ENCODE assay signal across 1 cellular context in the genomic region with DNA sequence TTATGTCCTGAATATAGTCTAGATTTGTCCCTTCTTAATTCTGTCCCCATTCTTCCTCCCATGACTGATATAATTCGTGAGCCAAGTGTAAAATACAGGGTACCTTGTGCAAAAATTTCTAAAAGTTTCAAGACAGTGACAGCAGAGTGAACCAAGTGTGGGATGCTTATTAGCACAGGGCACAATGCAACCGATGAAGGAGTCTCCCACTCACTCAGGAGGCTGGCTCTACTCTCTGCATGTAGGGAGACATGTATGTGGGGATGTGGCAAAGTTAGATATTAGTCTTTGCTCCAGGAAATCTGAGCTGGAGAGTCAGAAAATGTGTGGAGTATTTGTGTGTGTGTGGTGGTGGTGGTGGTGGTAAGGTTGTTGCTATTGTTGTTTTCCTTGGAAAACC.
TF ChIP-seq lines count a peak whose summit lies in the region.

No MANE protein-coding gene starts in this region.

TF ChIP-seq in GM12878, 131 proteins besides CTCF, POLR2A, EP300 and RAD21 (continued from another document):
- no peak for TF ChIP-seq SMC3 (IDR thresholded peaks at IDR 0.05; ENCODE audit: borderline replicate concordance, low read length)
- TF ChIP-seq IKZF1 (conservative IDR thresholded peaks at IDR 0.05): no peak
- no peak for TF ChIP-seq NBN (IDR thresholded peaks at IDR 0.05)
- no peak for TF ChIP-seq BRCA1 (IDR thresholded peaks at IDR 0.05; ENCODE audit: low read depth, low read length)
